18 cellular contexts compared by ENCODE assay signal in genomic region chr15:37057831-37058230, GRCh38. TPM values are rescaled to one million over a fixed set of nuclear protein-coding genes. Genes with fewer than 3 reads are reported as not detected.
DNase-seq lines count a peak whose midpoint lies in the region; ATAC-seq, FAIRE-seq and TF ChIP-seq lines count a peak whose summit lies in the region.
"Had no signal": no experiment of that assay in that cellular context is flagged by ENCODE, and none has a peak within 500 bp of the region (broad histone marks: within the 10 kb centered on the region; RNA-seq: fewer than 3 reads in every experiment).

No MANE protein-coding gene starts in this region.

- peaks cover 86% of the 10 kb centered on the region for H3K36me3 Mint-ChIP-seq in nephron progenitor cell (ENCODE audit: low read depth)
- H3K36me3 Mint-ChIP-seq in endothelial cell (ENCODE audit: low read depth, unreplicated experiment), result no peaks in the 10 kb centered on the region

- POLR2A ChIA-PET in endothelial cell of umbilical vein (lab: Charles Lee), result no interaction called here
- POLR2A ChIA-PET in HepG2 (lab: Yijun Ruan, JAX), result no interaction called here

- TF ChIP-seq POLR2A in endothelial cell of umbilical vein (IDR thresholded peaks at IDR 0.05; ENCODE audit: low read depth, low read length), result no peak
- TF ChIP-seq POLR2A in HepG2 (IDR thresholded peaks at IDR 0.05; ENCODE audit: insufficient read depth in 1 of 2, low read depth in 2 of 2, low read length in 2 of 2), result no peak

- no peaks in the 10 kb centered on the region for H3K27me3 ChIP-seq in heart right ventricle
- no peaks in the 10 kb centered on the region for H3K27me3 ChIP-seq in endothelial cell of umbilical vein (ENCODE audit: control insufficient read depth in 2 of 2, insufficient read depth in 2 of 2, low read length in 2 of 2)
- no peaks in the 10 kb centered on the region for H3K27me3 ChIP-seq in HepG2 (ENCODE audit: control insufficient read depth in 1 of 2, insufficient read depth in 2 of 2, low read length in 2 of 2)
- H3K27me3 ChIP-seq: BLaER1 treated with 17β-estradiol and CSF1 and Interleukin-3, amounts not matched to agents 10 nM and 100 nM; vagina had no signal

- peaks cover 0 to 63% (median 41%) of the 10 kb centered on the region in 9 donors for H3K4me1 ChIP-seq in heart right ventricle
- H3K4me1 ChIP-seq in endothelial cell of umbilical vein (ENCODE audit: control insufficient read depth, extremely low read depth, insufficient read depth, low read length), result peaks cover 17% of the 10 kb centered on the region
- peaks cover 14% of the 10 kb centered on the region for H3K4me1 ChIP-seq in HepG2 (ENCODE audit: insufficient read depth, low read length)
- H3K4me1 ChIP-seq: BLaER1 treated with 17β-estradiol and CSF1 and Interleukin-3, amounts not matched to agents 10 nM and 100 nM had no signal

- no peak overlapping the region for H3K9ac ChIP-seq in endothelial cell of umbilical vein (replicated peaks; ENCODE audit: extremely low read depth, insufficient read depth, low read length)
- H3K9ac ChIP-seq in HepG2 (ENCODE audit: insufficient read depth, low read depth, low read length), result no peak overlapping the region
- H3K9ac ChIP-seq: BLaER1 treated with 17β-estradiol and CSF1 and Interleukin-3, amounts not matched to agents 10 nM and 100 nM; KMS-11 had no signal

- TF ChIP-seq CTCF in heart right ventricle (IDR thresholded peaks at IDR 0.05) (no peak), endothelial cell of umbilical vein (IDR thresholded peaks at IDR 0.05; ENCODE audit: extremely low read depth in 1 of 2, insufficient read depth in 1 of 2, low read depth in 1 of 2, low read length in 2 of 2) (no peak), nephron progenitor cell (IDR thresholded peaks at IDR 0.05) (no peak), HepG2 (CRISPR knock-in tag; IDR thresholded peaks at IDR 0.05) (no peak), endothelial cell (IDR thresholded peaks at IDR 0.05; ENCODE audit: unreplicated experiment) (no peak)

- peaks cover 3% of the 10 kb centered on the region for H3K27me3 Mint-ChIP-seq in nephron progenitor cell (ENCODE audit: low read depth, poor library complexity)
- H3K27me3 Mint-ChIP-seq in endothelial cell (ENCODE audit: unreplicated experiment), result no peaks in the 10 kb centered on the region

- WGBS in heart right ventricle, 2 donors, result 58 to 69% methylated on average over 9 of the region's 9 CpGs
- WGBS in HepG2 (ENCODE audit: low lambda C conversion rate), result 92% methylated on average over 9 of the region's 9 CpGs

- H3K4me2 ChIP-seq in endothelial cell of umbilical vein (ENCODE audit: insufficient read depth, low read length) (no peak overlapping the region), HepG2 (ENCODE audit: low read depth, low read length) (no peak overlapping the region)
- H3K4me2 ChIP-seq: BLaER1 treated with 17β-estradiol and CSF1 and Interleukin-3, amounts not matched to agents 10 nM and 100 nM; KMS-11 had no signal

- H3K9me3 ChIP-seq in heart right ventricle (no peaks in the 10 kb centered on the region), endothelial cell of umbilical vein (replicated peaks; ENCODE audit: control insufficient read depth, insufficient read depth, low read length) (no peaks in the 10 kb centered on the region), HepG2 (ENCODE audit: low read length) (no peaks in the 10 kb centered on the region)
- H3K9me3 ChIP-seq: BLaER1 treated with 17β-estradiol and CSF1 and Interleukin-3, amounts not matched to agents 10 nM and 100 nM; vagina had no signal

- DNase-seq in heart right ventricle (no peak), Right ventricle myocardium inferior (ENCODE audit: missing footprints) (no peak), endothelial cell of umbilical vein (ENCODE audit: low read depth, low spot score) (no peak), nephron progenitor cell (no peak), HepG2 (ENCODE audit: low spot score) (no peak), endothelial cell (ENCODE audit: low spot score) (no peak)
- DNase-seq in stimulated activated CD4-positive, alpha-beta T cell treated with anti-CD3 and anti-CD28 coated beads, Interleukin-12 subunit alpha, Interleukin-12 subunit beta, amount 100 ng/mL, for 4 hours, result no peak
- DNase-seq: activated CD8-positive, alpha-beta memory T cell treated with anti-CD3 and anti-CD28 coated beads, Interleukin-2, amount 50 U/mL, for 4 hours; activated effector memory CD4-positive, alpha-beta T cell treated with Interleukin-2 at 50 U/mL for 16 hours; DMS 273 treated with DMSO at 0.1 percent for 48 hours; GOT3; midbrain; NCI-H187 treated with DMSO at 0.1 percent for 48 hours; stimulated activated CD4-positive, alpha-beta T cell treated with anti-CD3 and anti-CD28 coated beads, Interleukin-15, amount 100 ng/mL, for 24 hours had no signal

- no peaks in the 10 kb centered on the region for H3K9me1 ChIP-seq in endothelial cell of umbilical vein (replicated peaks; ENCODE audit: control insufficient read depth, extremely low read depth, insufficient read depth, low read length)

- dilution Hi-C loops in endothelial cell of umbilical vein (cut with MboI; ENCODE audit: extremely low pct_ligation_motif_present, low sequenced_read_pairs), result no loop called here

- H3K36me3 ChIP-seq in heart right ventricle (peaks cover 0 to 17% (median 0%) of the 10 kb centered on the region in 9 donors), endothelial cell of umbilical vein (ENCODE audit: control insufficient read depth in 2 of 2, extremely low read depth in 1 of 2, insufficient read depth in 2 of 2, low read length in 2 of 2) (no peaks in the 10 kb centered on the region), HepG2 (replicated peaks in 1 of 2; ENCODE audit: control insufficient read depth in 1 of 2, insufficient read depth in 2 of 2, low read length in 2 of 2) (peaks cover 0 to 4% of the 10 kb centered on the region in 2 experiments; a peak in 1 of 5 replicates)
- H3K36me3 ChIP-seq: BLaER1 treated with 17β-estradiol and CSF1 and Interleukin-3, amounts not matched to agents 10 nM and 100 nM; vagina had no signal

- H3K27ac Mint-ChIP-seq in nephron progenitor cell, result peak overlapping the region; percentile 97
- H3K27ac Mint-ChIP-seq in endothelial cell (ENCODE audit: unreplicated experiment), result no peak overlapping the region

- H3K4me3 ChIP-seq in heart right ventricle (no peak overlapping the region), endothelial cell of umbilical vein (replicated peaks in 1 of 3; ENCODE audit: insufficient read depth in 1 of 3, low read depth in 1 of 3, low read length in 3 of 3) (no peak overlapping the region), HepG2 (replicated peaks in 1 of 3; ENCODE audit: insufficient read depth in 1 of 3, low read depth in 2 of 3, low read length in 3 of 3) (no peak overlapping the region)
- H3K4me3 ChIP-seq: BLaER1 treated with 17β-estradiol and CSF1 and Interleukin-3, amounts not matched to agents 10 nM and 100 nM; vagina had no signal

- BruUV-seq in endothelial cell of umbilical vein (replicated peaks; lab: Mats Ljungman, UMichigan), result no TSS peak
- BruUV-seq in HepG2 (replicated peaks; lab: Mats Ljungman, UMichigan), result no TSS peak

- H3K9me3 Mint-ChIP-seq in nephron progenitor cell, result peaks cover under 1% of the 10 kb centered on the region
- no peaks in the 10 kb centered on the region for H3K9me3 Mint-ChIP-seq in endothelial cell (ENCODE audit: unreplicated experiment)

- TF ChIP-seq EP300 in HepG2 (IDR thresholded peaks at IDR 0.05; ENCODE audit: low read depth in 2 of 2, low read length in 2 of 2), result no peak
- no peak for TF ChIP-seq EP300 in HepG2 (CRISPR knock-in tag; IDR thresholded peaks at IDR 0.05; ENCODE audit: borderline replicate concordance)

- H2AFZ ChIP-seq in endothelial cell of umbilical vein (ENCODE audit: low read depth, low read length) (no peak overlapping the region), HepG2 (ENCODE audit: low read length) (no peak overlapping the region)

- H4K20me1 ChIP-seq in endothelial cell of umbilical vein (replicated peaks; ENCODE audit: control insufficient read depth, extremely low read depth, insufficient read depth, low read length) (no peaks in the 10 kb centered on the region), HepG2 (ENCODE audit: insufficient read depth, low read length) (no peaks in the 10 kb centered on the region)
- H4K20me1 ChIP-seq: BLaER1 treated with 17β-estradiol and CSF1 and Interleukin-3, amounts not matched to agents 10 nM and 100 nM had no signal

- H3K79me2 ChIP-seq in endothelial cell of umbilical vein (ENCODE audit: control insufficient read depth, insufficient read depth, low read length) (no peaks in the 10 kb centered on the region), HepG2 (ENCODE audit: insufficient read depth, low read length) (no peaks in the 10 kb centered on the region)

- intact Hi-C loops in heart right ventricle (cut with DNase I), result loop anchor here in 2 of 10 donors (5.0 kb wide), 2 partner anchors 34 to 44 kb away; partner anchors contain the start of gene MEIS2 (in 1 of the 2)
- intact Hi-C loops in Right ventricle myocardium inferior (cut with DNase I), result loop anchor here (5.0 kb wide), 1 partner anchor 41 kb away; no protein-coding TSS in a partner anchor
- intact Hi-C loops in endothelial cell of umbilical vein (cut with micrococcal nuclease), result loop anchor here (1.0 kb wide), 1 partner anchor 40 kb away; no protein-coding TSS in a partner anchor
- intact Hi-C loops in HepG2 (cut with micrococcal nuclease; ENCODE audit: unreplicated experiment), result no loop called here

- FAIRE-seq in endothelial cell of umbilical vein (lab: Jason Lieb, UNC) (no peak), HepG2 (lab: Jason Lieb, UNC) (no peak)

- ATAC-seq in heart right ventricle (peak in 2 of 8 donors; percentile 22 to 35), Right ventricle myocardium inferior (no peak), HepG2 (no peak), HG03280 (IDR thresholded peaks at IDR 0.05; ENCODE audit: unreplicated experiment) (no peak)

- H3K4me3 Mint-ChIP-seq in nephron progenitor cell (peak overlapping the region; percentile 44), endothelial cell (ENCODE audit: unreplicated experiment) (no peak overlapping the region)

- no peak for TF ChIP-seq RAD21 in HepG2 (CRISPR knock-in tag; IDR thresholded peaks at IDR 0.05)

- CTCF ChIA-PET in endothelial cell of umbilical vein (lab: Charles Lee) (no interaction called here), HepG2 (lab: Yijun Ruan, JAX; ENCODE audit: low intra/inter-chr PET ratio, low total read pairs) (no interaction called here)

- H3K4me1 Mint-ChIP-seq in nephron progenitor cell, result peaks cover 48% of the 10 kb centered on the region
- peaks cover 9% of the 10 kb centered on the region for H3K4me1 Mint-ChIP-seq in endothelial cell (ENCODE audit: unreplicated experiment)

- peak overlapping the region in 9 of 10 donors; percentile 17 to 86 (median 76) for H3K27ac ChIP-seq in heart right ventricle
- H3K27ac ChIP-seq in endothelial cell of umbilical vein (ENCODE audit: insufficient read depth, low read depth, low read length), result peak overlapping the region; percentile 73
- no peak overlapping the region for H3K27ac ChIP-seq in HepG2 (ENCODE audit: extremely low read length, insufficient read depth, low read length)
- H3K27ac ChIP-seq: BLaER1 treated with 17β-estradiol and CSF1 and Interleukin-3, amounts not matched to agents 10 nM and 100 nM; KMS-11; vagina had no signal

- in situ Hi-C loops in HepG2 (cut with HindIII; ENCODE audit: extremely low pct_ligation_motif_present, low pct_unique_long_range_greater_than_20kb), result no loop called here

RNA-seq across cellular contexts. Expression of gene MEIS2, which starts 42.5 kb away (rescaled TPM):
- 10 to 100 TPM; 34.0 to 64.5 (median 48.5) TPM for total RNA-seq in heart right ventricle
- polyA plus RNA-seq in heart right ventricle, result 10 to 100 TPM; 21.1 to 50.1 TPM
- 45.4 TPM for total RNA-seq in Right ventricle myocardium inferior
- 22.5 and 27.1 TPM in 2 replicates for total RNA-seq in endothelial cell of umbilical vein
- 26.2 and 28.4 TPM in 2 replicates for polyA plus RNA-seq in endothelial cell of umbilical vein
- polyA plus RNA-seq in endothelial cell of umbilical vein (2011; cell fraction: cytosol; rRNA removed), result 25.7 and 32.1 TPM in 2 replicates
- polyA plus RNA-seq in endothelial cell of umbilical vein (2011; cell fraction: nucleus; rRNA removed), result 56.8 and 67.4 TPM in 2 replicates
- 21.0 and 23.7 TPM in 2 replicates for polyA plus RNA-seq in endothelial cell of umbilical vein (2012)
- polyA minus RNA-seq in endothelial cell of umbilical vein, result 42.7 and 61.4 TPM in 2 replicates
- 6.8 TPM for polyA minus RNA-seq in endothelial cell of umbilical vein (2011; cell fraction: cytosol; rRNA and poly(A)+ RNA removed)
- 122 and 143 TPM in 2 replicates for polyA minus RNA-seq in endothelial cell of umbilical vein (2011; cell fraction: nucleus; rRNA and poly(A)+ RNA removed)
- 12.4 and 12.6 TPM in 2 replicates for total RNA-seq in HepG2 (2016; rRNA removed; fragmentation: Illumina TruSeq; extraction: Trizol)
- total RNA-seq in HepG2 (2016; cell fraction: cytosol; rRNA removed; fragmentation: Illumina TruSeq; extraction: Trizol; ENCODE audit: low read depth), result 3.1 and 3.3 TPM in 2 replicates
- total RNA-seq in HepG2 (2016; cell fraction: insoluble cytoplasmic fraction; rRNA removed; fragmentation: Illumina TruSeq; extraction: Trizol), result 10.3 and 12.7 TPM in 2 replicates
- total RNA-seq in HepG2 (2016; cell fraction: membrane; rRNA removed; fragmentation: Illumina TruSeq; extraction: Trizol), result 7.1 TPM in 2 replicates
- 24.2 and 26.1 TPM in 2 replicates for total RNA-seq in HepG2 (2016; cell fraction: nucleus; rRNA removed; fragmentation: Illumina TruSeq; extraction: Trizol)
- 9.4 and 10.7 TPM in 2 replicates for polyA plus RNA-seq in HepG2 (2011; rRNA removed)
- polyA plus RNA-seq in HepG2 (2011; cell fraction: cytosol; rRNA removed), result 6.7 and 8.0 TPM in 2 replicates
- polyA plus RNA-seq in HepG2 (2011; cell fraction: nucleus; rRNA removed), result 16.3 and 19.6 TPM in 2 replicates
- 8.0 and 8.7 TPM in 2 replicates for polyA plus RNA-seq in HepG2 (2012)
- 0.67 and 1.0 TPM in 2 replicates for polyA plus RNA-seq in HepG2 (2016; cell fraction: cytosol; fragmentation: Illumina TruSeq; extraction: Trizol; ENCODE audit: low read depth)
- 11.3 and 12.6 TPM in 2 replicates for polyA plus RNA-seq in HepG2 (2016; cell fraction: insoluble cytoplasmic fraction; fragmentation: Illumina TruSeq; extraction: Trizol; ENCODE audit: low read depth)
- polyA plus RNA-seq in HepG2 (2016; cell fraction: membrane; fragmentation: Illumina TruSeq; extraction: Trizol; ENCODE audit: low read depth), result 3.0 and 4.3 TPM in 2 replicates
- 12.4 and 16.9 TPM in 2 replicates for polyA plus RNA-seq in HepG2 (2016; cell fraction: nucleus; fragmentation: Illumina TruSeq; extraction: Trizol; ENCODE audit: insufficient read depth, low read depth)
- 14.2 and 16.5 TPM in 2 replicates for polyA minus RNA-seq in HepG2 (2011; rRNA and poly(A)+ RNA removed; ENCODE audit: low replicate concordance)
- polyA minus RNA-seq in HepG2 (2011; cell fraction: cytosol; rRNA and poly(A)+ RNA removed), result 3.7 and 6.8 TPM in 2 replicates
- polyA minus RNA-seq in HepG2 (2011; cell fraction: nucleus; rRNA and poly(A)+ RNA removed), result 67.3 and 70.4 TPM in 2 replicates
- total RNA-seq in endothelial cell (ENCODE audit: unreplicated experiment), result 13.0 TPM
